Comparison of ENCODE assay signal across 22 cellular contexts in genomic region chr22:44090571-44090905, GRCh38.
"Had no signal": no experiment of that assay in that cellular context is flagged by ENCODE, and none has a peak within 500 bp of the region (broad histone marks: within the 10 kb centered on the region; RNA-seq: fewer than 3 reads in every experiment).

No MANE protein-coding gene starts in this region.

- FAIRE-seq: islet of Langerhans had no signal

- H3K27me3 ChIP-seq: adrenal gland, ascending aorta, colonic mucosa, dorsolateral prefrontal cortex, heart left ventricle, ovary, stomach, suprapubic skin, tibial nerve had no signal

- H3K27ac ChIP-seq: ascending aorta, colonic mucosa, epithelial cell of prostate, heart left ventricle, prostate gland, suprapubic skin, tibial nerve had no signal

- H3K36me3 ChIP-seq: adrenal gland, ascending aorta, colonic mucosa, ovary, prostate gland had no signal

- H3K4me2 ChIP-seq: smooth muscle cell had no signal

- H3K4me3 ChIP-seq: adrenal gland, ascending aorta, colonic mucosa, dorsolateral prefrontal cortex, heart left ventricle, lung, ovary, prostate gland, smooth muscle cell, stomach, suprapubic skin, tibial nerve had no signal

- H3K9me3 ChIP-seq: adrenal gland, ascending aorta, colonic mucosa, heart left ventricle, ovary, prostate gland, stomach, suprapubic skin, tibial nerve had no signal

- DNase-seq: activated CD8-positive, alpha-beta memory T cell treated with anti-CD3 and anti-CD28 coated beads for 24 hours; activated CD8-positive, alpha-beta memory T cell treated with anti-CD3 and anti-CD28 coated beads, Interleukin-2, amount 50 U/mL, for 4 hours; activated naive CD4-positive, alpha-beta T cell; activated T-cell treated with anti-CD3 and anti-CD28 coated beads, Interleukin-2, amount 50 U/mL, for 24 hours; colonic mucosa; ovary; stomach; T1000 had no signal

- H3K4me1 ChIP-seq: colonic mucosa, prostate gland had no signal

- ATAC-seq: heart left ventricle; sciatic nerve; stimulated activated memory B cell treated with anti-CD40 and anti-IgM and Interleukin-4, amounts not matched to agents 10 μg/mL and 1 μg/mL and 100 μg/mL, for 72 hours; WTC11 had no signal
